In genomic region chr11:114166897-114167323, GRCh38 we compare ENCODE assay signal across 8 cellular contexts.
A peak's percentile ranks its signal among the peaks of the same experiment; 100 is the strongest.
DNase-seq lines count a peak whose midpoint lies in the region; ATAC-seq and TF ChIP-seq lines count a peak whose summit lies in the region.

No MANE protein-coding gene starts in this region.

- H2AFZ ChIP-seq in IMR-90 (replicated peaks; ENCODE audit: low read length, poor library complexity) (no peak overlapping the region), PC-9 (no peak overlapping the region)

- TF ChIP-seq POLR2A in IMR-90 (IDR thresholded peaks at IDR 0.05; ENCODE audit: low read depth, low read length) = no peak
- TF ChIP-seq POLR2A in uterus (IDR thresholded peaks at IDR 0.05) = peak in 1 of 2 donors; percentile 39

- H3K9me2 ChIP-seq in PC-9 (ENCODE audit: insufficient read depth) = no peaks in the 10 kb centered on the region

- H3K4me1 Mint-ChIP-seq in mesothelial cell of epicardium = peaks cover 58% of the 10 kb centered on the region

- H3K27me3 ChIP-seq in IMR-90 (ENCODE audit: control insufficient read depth, insufficient read depth, low read length) (peaks cover 68% of the 10 kb centered on the region), PC-9 (ENCODE audit: insufficient read depth, low read depth) (peaks cover 94% of the 10 kb centered on the region), uterus (no peaks in the 10 kb centered on the region)

- no peak overlapping the region for H4K91ac ChIP-seq in IMR-90 (ENCODE audit: insufficient read depth, low read depth, low read length)

- H2BK15ac ChIP-seq in IMR-90 (ENCODE audit: low read depth, low read length) = no peak overlapping the region

- no peak overlapping the region for H2AK5ac ChIP-seq in IMR-90 (ENCODE audit: low read depth, low read length)

- H3K23ac ChIP-seq in IMR-90 (ENCODE audit: low read depth, low read length) = no peak overlapping the region

- H3K36me3 ChIP-seq in IMR-90 (ENCODE audit: control insufficient read depth, insufficient read depth, low read length) (no peaks in the 10 kb centered on the region), PC-9 (ENCODE audit: low read depth) (no peaks in the 10 kb centered on the region), uterus (no peaks in the 10 kb centered on the region)

- no peak overlapping the region for H3K27ac ChIP-seq in IMR-90 (ENCODE audit: insufficient read depth, low read length)
- H3K27ac ChIP-seq in PC-9 = no peak overlapping the region
- H3K27ac ChIP-seq in uterus = peak overlapping the region; percentile 98 to 100

- no CpG with 5 or more reads among the region's 3 CpGs for WGBS in IMR-90 (ENCODE audit: extremely low coverage in 2 of 2, insufficient read length in 1 of 2), 2 experiments

- dilution Hi-C loops in IMR-90 (cut with HindIII; ENCODE audit: low sequenced_read_pairs, unreplicated experiment) = no loop called here

- H3K9me3 ChIP-seq in IMR-90 (ENCODE audit: control insufficient read depth, insufficient read depth, low read length) (no peaks in the 10 kb centered on the region), PC-9 (ENCODE audit: insufficient read depth, low read depth) (no peaks in the 10 kb centered on the region), uterus (no peaks in the 10 kb centered on the region)

- ATAC-seq in IMR-90 (ENCODE audit: low read depth) = peak; percentile 16
- ATAC-seq in HG02642 (IDR thresholded peaks at IDR 0.05; ENCODE audit: poor library complexity, unreplicated experiment) = no peak
- ATAC-seq in GM21360 (IDR thresholded peaks at IDR 0.05; ENCODE audit: unreplicated experiment) = no peak

- TF ChIP-seq CTCF in IMR-90 (conservative IDR thresholded peaks at IDR 0.05; ENCODE audit: low read depth, low read length) (no peak), PC-9 (conservative IDR thresholded peaks at IDR 0.05) (no peak), mesothelial cell of epicardium (IDR thresholded peaks at IDR 0.05; ENCODE audit: unreplicated experiment) (no peak), uterus (IDR thresholded peaks at IDR 0.05) (no peak)

- BruUV-seq in IMR-90 (replicated peaks; lab: Mats Ljungman, UMichigan) (no TSS peak), PC-9 (replicated peaks; lab: Mats Ljungman, UMichigan) (no TSS peak)

- no peaks in the 10 kb centered on the region for H3K36me3 Mint-ChIP-seq in mesothelial cell of epicardium

- intact Hi-C loops in IMR-90 (cut with micrococcal nuclease) (loop anchor here (10.0 kb wide), 1 partner anchor 292 kb away; the partner anchor contains the start of gene USP28), PC-9 (cut with micrococcal nuclease; ENCODE audit: unreplicated experiment) (no loop called here), uterus (cut with DNase I; ENCODE audit: low total_unique reads) (loop anchor here (10.0 kb wide), 1 partner anchor 88 kb away; no protein-coding TSS in a partner anchor)

- no peak overlapping the region for H3K4ac ChIP-seq in IMR-90 (ENCODE audit: low read depth, low read length)

- H3K79me2 ChIP-seq in PC-9 (ENCODE audit: low read depth) = no peaks in the 10 kb centered on the region

- POLR2A ChIA-PET in IMR-90 (lab: Charles Lee; ENCODE audit: unreplicated experiment) (interaction anchor here (0.6 kb wide), 1 partner anchor 39 kb away, joined by 3 read pairs; no protein-coding TSS in a partner anchor), PC-9 (lab: Charles Lee; ENCODE audit: unreplicated experiment) (no interaction called here)

- TF ChIP-seq RAD21 in IMR-90 (IDR thresholded peaks at IDR 0.05; ENCODE audit: low read length) = no peak

- H3K9me3 Mint-ChIP-seq in mesothelial cell of epicardium = no peaks in the 10 kb centered on the region

- CTCF ChIA-PET in IMR-90 (lab: Yijun Ruan, JAX) (no interaction called here), PC-9 (lab: Charles Lee) (no interaction called here)

- H3K27ac Mint-ChIP-seq in mesothelial cell of epicardium = peak overlapping the region; percentile 3

- no peak overlapping the region for H3K14ac ChIP-seq in IMR-90 (replicated peaks; ENCODE audit: low read depth, low read length)

- no peaks in the 10 kb centered on the region for H3F3A ChIP-seq in PC-9 (ENCODE audit: insufficient read depth, low read depth)

- H4K5ac ChIP-seq in IMR-90 (ENCODE audit: low read depth, low read length) = no peak overlapping the region

- H3K4me2 ChIP-seq in IMR-90 (ENCODE audit: low read depth, low read length) (no peak overlapping the region), PC-9 (peak overlapping the region; percentile 17; the same call in 1 of the 2 replicates)

- H2BK120ac ChIP-seq in IMR-90 (ENCODE audit: low read depth, low read length) = no peak overlapping the region

- peaks cover 89% of the 10 kb centered on the region for H3K27me3 Mint-ChIP-seq in mesothelial cell of epicardium (ENCODE audit: low read depth)

- H2BK20ac ChIP-seq in IMR-90 (ENCODE audit: low read depth, low read length) = no peak overlapping the region

- H2AK9ac ChIP-seq in IMR-90 (replicated peaks; ENCODE audit: low read depth, low read length, poor library complexity) = no peak overlapping the region

- no peak overlapping the region for H4K8ac ChIP-seq in IMR-90 (ENCODE audit: low read depth in 2 of 2, low read length in 2 of 2)

- H3K4me1 ChIP-seq in IMR-90 (ENCODE audit: control insufficient read depth, insufficient read depth, low read length) (peaks cover 8% of the 10 kb centered on the region; the same call in 1 of the 2 replicates), PC-9 (replicated peaks; ENCODE audit: insufficient read depth) (peaks cover 15% of the 10 kb centered on the region), uterus (peaks cover 67 to 70% of the 10 kb centered on the region in 2 donors)

- no peak overlapping the region for H3K18ac ChIP-seq in IMR-90 (ENCODE audit: low read depth, low read length)

- H3K9ac ChIP-seq in IMR-90 (ENCODE audit: low read depth, low read length) = no peak overlapping the region

- peaks cover 3% of the 10 kb centered on the region; the same call in 1 of the 2 replicates for H3K9me1 ChIP-seq in IMR-90 (ENCODE audit: insufficient read depth, low read length)

- in situ Hi-C loops in IMR-90 (cut with MboI; ENCODE audit: low sequenced_read_pairs) = no loop called here

- H3K79me1 ChIP-seq in IMR-90 (ENCODE audit: low read depth in 1 of 2, low read length in 2 of 2) = no peaks in the 10 kb centered on the region

- H3K56ac ChIP-seq in IMR-90 (ENCODE audit: extremely low read depth, insufficient read depth, low read length) = no peak overlapping the region

- no peak overlapping the region for H2BK5ac ChIP-seq in IMR-90 (ENCODE audit: low read depth, low read length, poor library complexity, severe bottlenecking)

- H4K20me1 ChIP-seq in IMR-90 (ENCODE audit: insufficient read depth, low read length) = peaks cover 3% of the 10 kb centered on the region; the same call in 1 of the 2 replicates
- no peaks in the 10 kb centered on the region; the same call in 1 of the 2 replicates for H4K20me1 ChIP-seq in PC-9 (ENCODE audit: insufficient read depth)

- H3K4me3 ChIP-seq in IMR-90 (ENCODE audit: insufficient read depth, low read depth, low read length) (no peak overlapping the region), PC-9 (no peak overlapping the region), uterus (no peak overlapping the region)

- DNase-seq in AG08395 (ENCODE audit: low spot score) (peak; percentile 82), IMR-90 (peak; percentile 63), PC-9 (peak; percentile 17 to 70), cerebellum (ENCODE audit: low spot score) (peak; percentile 51), mesothelial cell of epicardium (ENCODE audit: low spot score in 2 of 2, unreplicated experiment in 2 of 2) (no peak), uterus (peak in 1 of 2 donors; percentile 85)

- H3K4me3 Mint-ChIP-seq in mesothelial cell of epicardium = no peak overlapping the region

TF ChIP-seq in IMR-90, 13 proteins besides CTCF, POLR2A, EP300 and RAD21:
- TF ChIP-seq NFE2L2 (IDR thresholded peaks at IDR 0.05; ENCODE audit: low read depth, low read length) = no peak
- no peak for TF ChIP-seq ELK1 (IDR thresholded peaks at IDR 0.05; ENCODE audit: borderline replicate concordance, low read depth, low read length)
- TF ChIP-seq CEBPB (IDR thresholded peaks at IDR 0.05; ENCODE audit: low read depth, low read length) = no peak
- TF ChIP-seq CHD1 (IDR thresholded peaks at IDR 0.05; ENCODE audit: low read depth, low read length) = no peak
- no peak for TF ChIP-seq FOS (IDR thresholded peaks at IDR 0.05; ENCODE audit: low read depth, low read length)
- no peak for TF ChIP-seq RCOR1 (IDR thresholded peaks at IDR 0.05; ENCODE audit: insufficient replicate concordance, low read length)
- no peak for TF ChIP-seq RFX5 (IDR thresholded peaks at IDR 0.05; ENCODE audit: low read depth, low read length)
- no peak for TF ChIP-seq USF2 (IDR thresholded peaks at IDR 0.05; ENCODE audit: low read depth, low read length)
- TF ChIP-seq MAZ (IDR thresholded peaks at IDR 0.05; ENCODE audit: borderline replicate concordance, low read depth, low read length) = no peak
- TF ChIP-seq MXI1 (IDR thresholded peaks at IDR 0.05; ENCODE audit: borderline replicate concordance, low read depth, low read length) = no peak
- no peak for TF ChIP-seq MAFK (IDR thresholded peaks at IDR 0.05; ENCODE audit: low read depth, low read length)
- no peak for TF ChIP-seq SMC3 (IDR thresholded peaks at IDR 0.05; ENCODE audit: low read depth, low read length)
- TF ChIP-seq BHLHE40 (IDR thresholded peaks at IDR 0.05; ENCODE audit: low read depth, low read length) = no peak

Comparison
In these comparisons a context has a peak if more than half of its experiments do, and no peak if none do; other contexts are left out.
1. DNase-seq: peak in AG08395 (single experiment), IMR-90 (single experiment), PC-9 (2 of 2) and cerebellum (single experiment); none in mesothelial cell of epicardium (0 of 2).
2. H3K27ac ChIP-seq: peak in uterus (2 of 2); none in IMR-90 (single experiment) and PC-9 (single experiment).